Comparison of ENCODE assay signal across 8 cellular contexts in genomic region chr2:85324639-85325465, GRCh38. TPM values are rescaled to one million over a fixed set of nuclear protein-coding genes. Genes with fewer than 3 reads are reported as not detected.
DNase-seq lines count a peak whose midpoint lies in the region; ATAC-seq and TF ChIP-seq lines count a peak whose summit lies in the region.

No MANE protein-coding gene starts in this region.

- no peak overlapping the region for H3K9ac ChIP-seq in rectal smooth muscle tissue (ENCODE audit: low read length)

- intact Hi-C loops in Panc1 (cut with micrococcal nuclease; ENCODE audit: unreplicated experiment): no loop called here

- DNase-seq in GM06990 (ENCODE audit: extremely low read depth, insufficient read length): no peak
- DNase-seq in Panc1 (ENCODE audit: low read depth, low spot score): no peak
- no peak for DNase-seq in epithelial cell of prostate (ENCODE audit: low read depth, low spot score)
- DNase-seq in NCI-H1930 (lab: John Stamatoyannopoulos, UW): no peak
- DNase-seq in foreskin keratinocyte: no peak

- peaks cover 26% of the 10 kb centered on the region for H3K36me3 ChIP-seq in GM06990 (ENCODE audit: control insufficient read depth, insufficient read depth, low read length)
- peaks cover 19% of the 10 kb centered on the region for H3K36me3 ChIP-seq in Panc1 (ENCODE audit: control insufficient read depth, insufficient read depth, low read length)
- H3K36me3 ChIP-seq in rectal smooth muscle tissue (ENCODE audit: control insufficient read depth, insufficient read depth, low read length): peaks cover 33% of the 10 kb centered on the region

- H3K4me3 ChIP-seq in GM06990 (replicated peaks; ENCODE audit: low read depth, low read length) (peak overlapping the region; percentile 91), Panc1 (ENCODE audit: low read depth in 2 of 2, low read length in 2 of 2) (peak overlapping the region; percentile 83 to 88), rectal smooth muscle tissue (ENCODE audit: low read length) (peak overlapping the region; percentile 97)

- H3K4me1 ChIP-seq in Panc1 (ENCODE audit: control insufficient read depth, insufficient read depth, low read length) (peaks cover 12% of the 10 kb centered on the region), rectal smooth muscle tissue (ENCODE audit: control insufficient read depth, insufficient read depth, low read length) (peaks cover 23% of the 10 kb centered on the region), foreskin keratinocyte (peaks cover 13% of the 10 kb centered on the region)

- CTCF ChIA-PET in Panc1 (lab: Charles Lee): no interaction called here

- H3K27me3 ChIP-seq in GM06990 (replicated peaks; ENCODE audit: control insufficient read depth, insufficient read depth, low read length) (no peaks in the 10 kb centered on the region), Panc1 (ENCODE audit: control insufficient read depth, insufficient read depth, low read length) (no peaks in the 10 kb centered on the region), rectal smooth muscle tissue (ENCODE audit: control insufficient read depth, insufficient read depth, low read length) (no peaks in the 10 kb centered on the region), foreskin keratinocyte (no peaks in the 10 kb centered on the region)

- in situ Hi-C loops in Panc1 (cut with HindIII; ENCODE audit: low pct_unique_long_range_greater_than_20kb, low sequenced_read_pairs): no loop called here

- no peaks in the 10 kb centered on the region for H3K9me3 ChIP-seq in Panc1 (ENCODE audit: control insufficient read depth, insufficient read depth, low read depth, low read length)

- ATAC-seq in Panc1 (no peak), GM19452 (IDR thresholded peaks at IDR 0.05; ENCODE audit: unreplicated experiment) (no peak), foreskin keratinocyte (no peak), HG03139 (IDR thresholded peaks at IDR 0.05; ENCODE audit: unreplicated experiment) (no peak)

- H3K27ac ChIP-seq in Panc1 (ENCODE audit: low read length): no peak overlapping the region
- peak overlapping the region; percentile 59 for H3K27ac ChIP-seq in epithelial cell of prostate
- H3K27ac ChIP-seq in rectal smooth muscle tissue (ENCODE audit: low read depth, low read length): no peak overlapping the region
- H3K27ac ChIP-seq in foreskin keratinocyte: no peak overlapping the region

- POLR2A ChIA-PET in Panc1 (lab: Charles Lee): interaction anchor here (0.6 kb wide), 1 partner anchor 264 kb away, joined by 4 read pairs; no protein-coding TSS in a partner anchor

- no peak for TF ChIP-seq CTCF in GM06990 (IDR thresholded peaks at IDR 0.05; ENCODE audit: insufficient read depth, low read length, poor library complexity, severe bottlenecking)
- no peak for TF ChIP-seq CTCF in Panc1 (IDR thresholded peaks at IDR 0.05)
- no peak for TF ChIP-seq CTCF in foreskin keratinocyte (conservative IDR thresholded peaks at IDR 0.05)

- BruUV-seq in Panc1 (replicated peaks; lab: Mats Ljungman, UMichigan): no TSS peak

RNA-seq across cellular contexts. Expression of gene TGOLN2, which starts 2.9 kb away (rescaled TPM):
- total RNA-seq in Panc1 (2021; ENCODE audit: unreplicated experiment) (178 TPM), foreskin keratinocyte (38.7 and 39.8 TPM in 2 replicates)
- polyA plus RNA-seq in Panc1 (2012; ENCODE audit: insufficient read length): 128 TPM
- 10.3 and 11.8 TPM in 2 replicates for polyA plus RNA-seq in foreskin keratinocyte

RNA-seq across cellular contexts. Expression of gene RETSAT, which starts 29.5 kb away (rescaled TPM):
- total RNA-seq in Panc1 (2021; ENCODE audit: unreplicated experiment) (50.9 TPM), foreskin keratinocyte (38.4 and 42.0 TPM in 2 replicates)
- polyA plus RNA-seq in Panc1 (2012; ENCODE audit: insufficient read length): 45.0 TPM
- polyA plus RNA-seq in foreskin keratinocyte: 22.2 and 29.2 TPM in 2 replicates

RNA-seq across cellular contexts. Expression of gene ELMOD3, which starts 29.7 kb away (rescaled TPM):
- total RNA-seq in Panc1 (2021; ENCODE audit: unreplicated experiment): 14.8 TPM
- polyA plus RNA-seq in Panc1 (2012; ENCODE audit: insufficient read length): 18.8 TPM
- total RNA-seq in foreskin keratinocyte: 14.1 and 14.8 TPM in 2 replicates
- 10.8 and 11.2 TPM in 2 replicates for polyA plus RNA-seq in foreskin keratinocyte
